In the genomic region with DNA sequence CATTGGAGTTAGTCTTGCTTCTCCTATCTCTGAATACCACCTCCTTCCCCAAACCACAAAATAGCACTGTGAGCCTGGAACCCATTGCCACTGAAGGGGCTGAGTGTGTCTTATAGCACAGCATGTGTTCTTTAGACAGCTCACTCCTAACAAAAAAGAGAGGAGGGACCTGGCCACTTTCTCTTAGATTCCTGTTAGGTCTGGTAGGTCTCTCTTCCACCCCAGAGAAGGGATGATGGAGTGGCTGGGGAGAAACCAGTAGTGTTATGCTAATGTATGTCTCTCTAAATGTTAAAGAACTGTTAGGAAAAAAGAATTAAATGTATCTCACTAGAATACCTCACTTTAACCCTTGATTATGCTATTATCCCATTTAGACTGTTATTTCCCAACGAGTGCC, we compare ENCODE assay signal across 21 cellular contexts.
"Had no signal": no experiment of that assay in that cellular context is flagged by ENCODE, and none has a peak within 500 bp of the region (broad histone marks: within the 10 kb centered on the region; RNA-seq: fewer than 3 reads in every experiment).

No MANE protein-coding gene starts in this region.

- ATAC-seq: gastroesophageal sphincter; left cardiac atrium; naive thymus-derived CD4-positive, alpha-beta T cell; sciatic nerve had no signal

- H3K4me1 ChIP-seq: colonic mucosa, esophagus squamous epithelium, left ventricle myocardium inferior, spleen had no signal

- H3K4me3 ChIP-seq: colonic mucosa, esophagus squamous epithelium, gastroesophageal sphincter, left ventricle myocardium inferior, lung, spleen had no signal

- H3K27me3 ChIP-seq: colonic mucosa, esophagus squamous epithelium, gastroesophageal sphincter, neutrophil, spleen had no signal

- H3K27ac ChIP-seq: colonic mucosa, esophagus squamous epithelium, gastroesophageal sphincter, left ventricle myocardium inferior, neutrophil, spleen had no signal

- H3K36me3 ChIP-seq: colonic mucosa, esophagus squamous epithelium, gastroesophageal sphincter, left ventricle myocardium inferior, neutrophil, spleen had no signal

- DNase-seq: colonic mucosa; dermis blood vessel endothelial cell; esophagus squamous epithelium; foreskin fibroblast; glutamatergic neuron; immature natural killer cell; kidney; left cardiac atrium; left ventricle myocardium inferior; naive thymus-derived CD4-positive, alpha-beta T cell; nephron progenitor cell; posterior cingulate gyrus; spleen; stimulated activated CD4-positive, alpha-beta T cell treated with anti-CD3 and anti-CD28 coated beads, Interleukin-2, amount 100 ng/mL, for 24 hours; stimulated activated CD4-positive, alpha-beta T cell treated with anti-CD3 and anti-CD28 coated beads, Interleukin-4, amount 100 ng/mL, for 4 hours; stimulated activated naive CD4-positive, alpha-beta T cell; trophoblast cell had no signal

- H3K9me3 ChIP-seq: colonic mucosa, esophagus squamous epithelium, gastroesophageal sphincter, neutrophil had no signal
